ENCODE assay signal across 12 cellular contexts in genomic region chr21:42651515-42652401, GRCh38. TPM values are rescaled to one million over a fixed set of nuclear protein-coding genes. Genes with fewer than 3 reads are reported as not detected.
DNase-seq lines count a peak whose midpoint lies in the region; FAIRE-seq and TF ChIP-seq lines count a peak whose summit lies in the region.
"Had no signal": no experiment of that assay in that cellular context is flagged by ENCODE, and none has a peak within 500 bp of the region (broad histone marks: within the 10 kb centered on the region; RNA-seq: fewer than 3 reads in every experiment).

No MANE protein-coding gene starts in this region.

- no peak for FAIRE-seq in GM12892 (lab: Jason Lieb, UNC)

- H3K4ac ChIP-seq in mesendoderm (ENCODE audit: low read depth, low read length) = no peak overlapping the region

- no peak for TF ChIP-seq CTCF in esophagus muscularis mucosa (IDR thresholded peaks at IDR 0.05)

- no peak overlapping the region for H3K9ac ChIP-seq in mesendoderm (ENCODE audit: low read length)

- H2AK5ac ChIP-seq in mesendoderm (ENCODE audit: low read length) = no peak overlapping the region

- DNase-seq in NCI-H345 (lab: John Stamatoyannopoulos, UW) = peak; percentile 17
- no peak for DNase-seq in NCI-H345 treated with DMSO at 0.1 percent for 48 hours (lab: John Stamatoyannopoulos, UW; ENCODE audit: unreplicated experiment)
- peak; percentile 61 to 65 for DNase-seq in NOMO-1 (lab: John Stamatoyannopoulos, UW; ENCODE audit: unreplicated experiment in 2 of 2)
- DNase-seq in esophagus muscularis mucosa (ENCODE audit: extremely low spot score) = no peak
- peak; percentile 45 for DNase-seq in renal cortical epithelial cell (ENCODE audit: low read depth)
- no peak for DNase-seq in iPS-NIHi7 (ENCODE audit: extremely low spot score)
- no peak for DNase-seq in GM12892 (ENCODE audit: insufficient read length)
- no peak for DNase-seq in mesendoderm
- DNase-seq: activated T-cell treated with anti-CD3 and anti-CD28 coated beads, Interleukin-2, amount 50 U/mL, for 48 hours; effector CD4-positive, alpha-beta T cell; stimulated activated CD8-positive, alpha-beta memory T cell treated with anti-CD3 and anti-CD28 coated beads, Interleukin-4, amount 100 ng/mL, for 48 hours had no signal

- H3K18ac ChIP-seq in mesendoderm (ENCODE audit: low read length) = no peak overlapping the region

- WGBS in esophagus muscularis mucosa = 77% methylated on average over 16 of the region's 16 CpGs
- no CpG with 5 or more reads among the region's 16 CpGs for WGBS in mesendoderm (ENCODE audit: extremely low coverage, insufficient coverage, low lambda C conversion rate)

- no peak overlapping the region for H3K23ac ChIP-seq in mesendoderm (ENCODE audit: low read length)

- H3K4me3 ChIP-seq in esophagus muscularis mucosa (no peak overlapping the region), mesendoderm (ENCODE audit: low read length) (no peak overlapping the region)
- H3K4me3 ChIP-seq: SK-N-MC had no signal

- TF ChIP-seq POLR2A in esophagus muscularis mucosa (IDR thresholded peaks at IDR 0.05; ENCODE audit: low read depth) = no peak
- TF ChIP-seq POLR2A in GM12892 (IDR thresholded peaks at IDR 0.05; ENCODE audit: low read depth, low read length) = no peak

- no peaks in the 10 kb centered on the region for H3K36me3 ChIP-seq in esophagus muscularis mucosa
- no peaks in the 10 kb centered on the region for H3K36me3 ChIP-seq in mesendoderm (ENCODE audit: control insufficient read depth, insufficient read depth, low read length)

- no peak for TF ChIP-seq EP300 in esophagus muscularis mucosa (IDR thresholded peaks at IDR 0.05)

- H4K8ac ChIP-seq in mesendoderm (ENCODE audit: low read depth, low read length) = no peak overlapping the region

- no peak overlapping the region for H2BK120ac ChIP-seq in mesendoderm (ENCODE audit: low read depth, low read length)

- H3K79me1 ChIP-seq in mesendoderm (ENCODE audit: low read length) = peaks cover 5% of the 10 kb centered on the region

- H3K56ac ChIP-seq in mesendoderm (ENCODE audit: low read length) = no peak overlapping the region

- no peak overlapping the region for H4K5ac ChIP-seq in mesendoderm (ENCODE audit: low read length)

- H2BK15ac ChIP-seq in mesendoderm (replicated peaks; ENCODE audit: low read depth) = no peak overlapping the region

- peaks cover 24% of the 10 kb centered on the region for H3K79me2 ChIP-seq in mesendoderm (ENCODE audit: control insufficient read depth, insufficient read depth, low read length)

- H2BK5ac ChIP-seq in mesendoderm (ENCODE audit: low read length) = no peak overlapping the region

- no peaks in the 10 kb centered on the region for H3K9me3 ChIP-seq in esophagus muscularis mucosa

- no peak overlapping the region for H3K4me2 ChIP-seq in mesendoderm (ENCODE audit: low read length)

- H3K27ac ChIP-seq in esophagus muscularis mucosa (replicated peaks in 1 of 4) (peak overlapping the region; percentile 78 to 86 (median 84)), mesendoderm (ENCODE audit: low read depth, low read length) (no peak overlapping the region)
- H3K27ac ChIP-seq: SK-N-MC had no signal

- H3K27me3 ChIP-seq in esophagus muscularis mucosa (peaks cover 0 to 4% (median 0%) of the 10 kb centered on the region in 4 donors), mesendoderm (ENCODE audit: insufficient read depth, low read length, poor library complexity) (no peaks in the 10 kb centered on the region)

- H3K4me1 ChIP-seq in esophagus muscularis mucosa (peaks cover 29 to 48% (median 46%) of the 10 kb centered on the region in 4 donors), mesendoderm (ENCODE audit: control insufficient read depth, low read depth, low read length) (peaks cover 11% of the 10 kb centered on the region)

- intact Hi-C loops in esophagus muscularis mucosa (cut with DNase I) = loop anchor here (5.0 kb wide), 2 partner anchors 96 to 166 kb away; no protein-coding TSS in a partner anchor

RNA-seq across cellular contexts. Expression of gene PDE9A, which starts 1.7 kb away (rescaled TPM):
- total RNA-seq in esophagus muscularis mucosa (10 to 100 TPM; 29.2 to 68.4 (median 40.4) TPM), renal cortical epithelial cell (3.0 and 5.0 TPM in 2 replicates)
- 1.5 TPM for polyA plus RNA-seq in GM12892 (2012; ENCODE audit: missing spikeins)
- 36.9 TPM for polyA plus RNA-seq in mesendoderm (2013, experiment 1 of 2)
- polyA plus RNA-seq in mesendoderm (2013, experiment 2 of 2) = 38.7 TPM

Comparison
In these comparisons a context has a peak if more than half of its experiments do, and no peak if none do; other contexts are left out.
1. DNase-seq: peak in NCI-H345 (single experiment), NOMO-1 (2 of 2) and renal cortical epithelial cell (single experiment); none in NCI-H345 treated with DMSO at 0.1 percent for 48 hours (single experiment), esophagus muscularis mucosa (single experiment), iPS-NIHi7 (single experiment), GM12892 (single experiment) and mesendoderm (single experiment).